Comparison of ENCODE assay signal across 1 cellular context in genomic region chr19:43934055-43934984, GRCh38.
TF ChIP-seq lines count a peak whose summit lies in the region.

No MANE protein-coding gene starts in this region.

TF ChIP-seq in HepG2, 621 proteins besides CTCF, POLR2A, EP300 and RAD21:
- TF ChIP-seq ARID3A (IDR thresholded peaks at IDR 0.05; ENCODE audit: low read depth, low read length): no peak
- no peak for TF ChIP-seq ARNTL (CRISPR knock-in tag; IDR thresholded peaks at IDR 0.05)
- TF ChIP-seq ZNF44 (CRISPR knock-in tag; IDR thresholded peaks at IDR 0.05): no peak
- TF ChIP-seq ZNF780A (CRISPR knock-in tag; IDR thresholded peaks at IDR 0.05): 0 out of 2 replicates have a peak, but pooled peaks have one; percentile 25
- TF ChIP-seq PRPF4 (IDR thresholded peaks at IDR 0.05; ENCODE audit: low read depth, low read length, poor library complexity, severe bottlenecking): no peak
